34 cellular contexts compared by ENCODE assay signal in genomic region chr12:63266988-63267387, GRCh38.
"Had no signal": no experiment of that assay in that cellular context is flagged by ENCODE, and none has a peak within 500 bp of the region (broad histone marks: within the 10 kb centered on the region; RNA-seq: fewer than 3 reads in every experiment).

No MANE protein-coding gene starts in this region.

- H3K36me3 ChIP-seq: MG63 had no signal

- DNase-seq: Karpas-422, Kasumi-1, MG63, MM.1S, MV-4-11, NCI-H1048, NCI-H1092, NCI-H1092 treated with DMSO at 0.1 percent for 48 hours, NCI-H1105, NCI-H1105 treated with DMSO at 0.1 percent for 48 hours, NCI-H1417, NCI-H1417 treated with DMSO at 0.1 percent for 48 hours, NCI-H1436, NCI-H1436 treated with DMSO at 0.1 percent for 48 hours, NCI-H146, NCI-H1694, NCI-H1694 treated with DMSO at 0.1 percent for 48 hours, NCI-H187, NCI-H187 treated with DMSO at 0.1 percent for 48 hours, NCI-H1930, NCI-H2029, NCI-H2029 treated with DMSO at 0.1 percent for 48 hours, NCI-H2081, NCI-H2081 treated with DMSO at 0.1 percent for 48 hours, NCI-H2107, NCI-H2171, NCI-H2171 treated with DMSO at 0.1 percent for 48 hours, NCI-H2227 treated with DMSO at 0.1 percent for 48 hours, NCI-H226, NCI-H345, NCI-H446, NCI-H446 treated with DMSO at 0.1 percent for 48 hours, NCI-H510A, NCI-H510A treated with DMSO at 0.1 percent for 48 hours had no signal

- H3K27me3 ChIP-seq: MG63 had no signal

- H3K4me3 ChIP-seq: MG63 had no signal
